1 cellular context compared by ENCODE assay signal in genomic region chrX:68828740-68829593, GRCh38.
A peak's percentile ranks its signal among the peaks of the same experiment; 100 is the strongest.
TF ChIP-seq lines count a peak whose summit lies in the region.

TSS of gene EFNB1 (plus strand) at chrX:68829021. CDS start at chrX:68829777, 756 bp downstream.

TF ChIP-seq in HepG2, 621 proteins besides CTCF, POLR2A, EP300 and RAD21 (continued from another document and continues in another):
- TF ChIP-seq ZNF280D (CRISPR knock-in tag; IDR thresholded peaks at IDR 0.05) (no peak), NKX3-1 (CRISPR knock-in tag; IDR thresholded peaks at IDR 0.05) (0 out of 2 replicates have a peak, but pooled peaks have one; percentile 44), CEBPG (CRISPR knock-in tag; IDR thresholded peaks at IDR 0.05) (peak; percentile 47; the same call in 1 of the 2 replicates), ELF1 (CRISPR knock-in tag; IDR thresholded peaks at IDR 0.05) (peak; percentile 53), GLMP (CRISPR knock-in tag; IDR thresholded peaks at IDR 0.05; ENCODE audit: borderline replicate concordance) (no peak), HNF1B (CRISPR knock-in tag; IDR thresholded peaks at IDR 0.05) (no peak), NFIB (CRISPR knock-in tag; IDR thresholded peaks at IDR 0.05; ENCODE audit: borderline replicate concordance) (no peak), DR1 (CRISPR knock-in tag; IDR thresholded peaks at IDR 0.05) (peak; percentile 96), ZBTB39 (CRISPR knock-in tag; IDR thresholded peaks at IDR 0.05) (no peak), ARNT2 (CRISPR knock-in tag; IDR thresholded peaks at IDR 0.05; ENCODE audit: low read depth) (peak; percentile 40; the same call in 1 of the 2 replicates), TOPORS (CRISPR knock-in tag; IDR thresholded peaks at IDR 0.05) (no peak), ZNF335 (CRISPR knock-in tag; IDR thresholded peaks at IDR 0.05) (peak; percentile 100), FOXC1 (CRISPR knock-in tag; IDR thresholded peaks at IDR 0.05; ENCODE audit: borderline replicate concordance) (0 out of 2 replicates have a peak, but pooled peaks have one; percentile 33), ZNF746 (CRISPR knock-in tag; IDR thresholded peaks at IDR 0.05) (0 out of 2 replicates have a peak, but pooled peaks have one; percentile 26), MXD4 (CRISPR knock-in tag; IDR thresholded peaks at IDR 0.05) (no peak), THAP9 (CRISPR knock-in tag; IDR thresholded peaks at IDR 0.05; ENCODE audit: borderline replicate concordance) (no peak), NR2F2 (IDR thresholded peaks at IDR 0.05; ENCODE audit: borderline replicate concordance, low read depth) (no peak), FOXK1 (CRISPR knock-in tag; IDR thresholded peaks at IDR 0.05; ENCODE audit: borderline replicate concordance, low read depth) (no peak), ZNF446 (CRISPR knock-in tag; IDR thresholded peaks at IDR 0.05) (no peak), ZSCAN29 (CRISPR knock-in tag; conservative IDR thresholded peaks at IDR 0.05) (peak; percentile 99), HNF4A (CRISPR knock-in tag; IDR thresholded peaks at IDR 0.05) (no peak), SALL1 (CRISPR knock-in tag; IDR thresholded peaks at IDR 0.05) (peak; percentile 47), ZMYM4 (CRISPR knock-in tag; IDR thresholded peaks at IDR 0.05) (peak; percentile 80), ZFY (CRISPR knock-in tag; IDR thresholded peaks at IDR 0.05) (0 out of 2 replicates have a peak, but pooled peaks have one; percentile 17), RNF2 (conservative IDR thresholded peaks at IDR 0.05; ENCODE audit: low read depth) (peak; percentile 68), CSRNP1 (CRISPR knock-in tag; IDR thresholded peaks at IDR 0.05) (0 out of 2 replicates have a peak, but pooled peaks have one; percentile 65), RBM39 (IDR thresholded peaks at IDR 0.05; ENCODE audit: low read depth, low read length, poor library complexity, severe bottlenecking) (peak; percentile 51), ZNF790 (CRISPR knock-in tag; IDR thresholded peaks at IDR 0.05; ENCODE audit: borderline replicate concordance) (0 out of 2 replicates have a peak, but pooled peaks have one; percentile 37), ZNF235 (CRISPR knock-in tag; IDR thresholded peaks at IDR 0.05; ENCODE audit: borderline replicate concordance) (no peak), RXRA (CRISPR knock-in tag; IDR thresholded peaks at IDR 0.05) (peak; percentile 18; the same call in 1 of the 2 replicates), MXI1 (IDR thresholded peaks at IDR 0.05; ENCODE audit: borderline replicate concordance, low read depth, low read length) (peak; percentile 17; the same call in 1 of the 3 replicates), CEBPB (IDR thresholded peaks at IDR 0.05; ENCODE audit: borderline replicate concordance, low read depth, low read length) (0 out of 2 replicates have a peak, but pooled peaks have one; percentile 36), MTA1 (CRISPR knock-in tag; IDR thresholded peaks at IDR 0.05; ENCODE audit: borderline replicate concordance) (no peak), BORCS8-MEF2B (CRISPR knock-in tag; IDR thresholded peaks at IDR 0.05) (peak; percentile 25; the same call in 1 of the 2 replicates)
- TF ChIP-seq, protein P1, sequence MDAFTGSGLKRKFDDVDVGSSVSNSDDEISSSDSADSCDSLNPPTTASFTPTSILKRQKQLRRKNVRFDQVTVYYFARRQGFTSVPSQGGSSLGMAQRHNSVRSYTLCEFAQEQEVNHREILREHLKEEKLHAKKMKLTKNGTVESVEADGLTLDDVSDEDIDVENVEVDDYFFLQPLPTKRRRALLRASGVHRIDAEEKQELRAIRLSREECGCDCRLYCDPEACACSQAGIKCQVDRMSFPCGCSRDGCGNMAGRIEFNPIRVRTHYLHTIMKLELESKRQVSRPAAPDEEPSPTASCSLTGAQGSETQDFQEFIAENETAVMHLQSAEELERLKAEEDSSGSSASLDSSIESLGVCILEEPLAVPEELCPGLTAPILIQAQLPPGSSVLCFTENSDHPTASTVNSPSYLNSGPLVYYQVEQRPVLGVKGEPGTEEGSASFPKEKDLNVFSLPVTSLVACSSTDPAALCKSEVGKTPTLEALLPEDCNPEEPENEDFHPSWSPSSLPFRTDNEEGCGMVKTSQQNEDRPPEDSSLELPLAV (CRISPR knock-in tag; conservative IDR thresholded peaks at IDR 0.05; ENCODE audit: low read depth): no peak
- TF ChIP-seq, protein P2, sequence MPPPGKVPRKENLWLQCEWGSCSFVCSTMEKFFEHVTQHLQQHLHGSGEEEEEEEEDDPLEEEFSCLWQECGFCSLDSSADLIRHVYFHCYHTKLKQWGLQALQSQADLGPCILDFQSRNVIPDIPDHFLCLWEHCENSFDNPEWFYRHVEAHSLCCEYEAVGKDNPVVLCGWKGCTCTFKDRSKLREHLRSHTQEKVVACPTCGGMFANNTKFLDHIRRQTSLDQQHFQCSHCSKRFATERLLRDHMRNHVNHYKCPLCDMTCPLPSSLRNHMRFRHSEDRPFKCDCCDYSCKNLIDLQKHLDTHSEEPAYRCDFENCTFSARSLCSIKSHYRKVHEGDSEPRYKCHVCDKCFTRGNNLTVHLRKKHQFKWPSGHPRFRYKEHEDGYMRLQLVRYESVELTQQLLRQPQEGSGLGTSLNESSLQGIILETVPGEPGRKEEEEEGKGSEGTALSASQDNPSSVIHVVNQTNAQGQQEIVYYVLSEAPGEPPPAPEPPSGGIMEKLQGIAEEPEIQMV (CRISPR knock-in tag; IDR thresholded peaks at IDR 0.05; ENCODE audit: low read depth): 0 out of 2 replicates have a peak, but pooled peaks have one; percentile 56
- TF ChIP-seq, protein P3, sequence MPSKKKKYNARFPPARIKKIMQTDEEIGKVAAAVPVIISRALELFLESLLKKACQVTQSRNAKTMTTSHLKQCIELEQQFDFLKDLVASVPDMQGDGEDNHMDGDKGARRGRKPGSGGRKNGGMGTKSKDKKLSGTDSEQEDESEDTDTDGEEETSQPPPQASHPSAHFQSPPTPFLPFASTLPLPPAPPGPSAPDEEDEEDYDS (CRISPR knock-in tag; IDR thresholded peaks at IDR 0.05): peak; percentile 99
- TF ChIP-seq, protein P4, sequence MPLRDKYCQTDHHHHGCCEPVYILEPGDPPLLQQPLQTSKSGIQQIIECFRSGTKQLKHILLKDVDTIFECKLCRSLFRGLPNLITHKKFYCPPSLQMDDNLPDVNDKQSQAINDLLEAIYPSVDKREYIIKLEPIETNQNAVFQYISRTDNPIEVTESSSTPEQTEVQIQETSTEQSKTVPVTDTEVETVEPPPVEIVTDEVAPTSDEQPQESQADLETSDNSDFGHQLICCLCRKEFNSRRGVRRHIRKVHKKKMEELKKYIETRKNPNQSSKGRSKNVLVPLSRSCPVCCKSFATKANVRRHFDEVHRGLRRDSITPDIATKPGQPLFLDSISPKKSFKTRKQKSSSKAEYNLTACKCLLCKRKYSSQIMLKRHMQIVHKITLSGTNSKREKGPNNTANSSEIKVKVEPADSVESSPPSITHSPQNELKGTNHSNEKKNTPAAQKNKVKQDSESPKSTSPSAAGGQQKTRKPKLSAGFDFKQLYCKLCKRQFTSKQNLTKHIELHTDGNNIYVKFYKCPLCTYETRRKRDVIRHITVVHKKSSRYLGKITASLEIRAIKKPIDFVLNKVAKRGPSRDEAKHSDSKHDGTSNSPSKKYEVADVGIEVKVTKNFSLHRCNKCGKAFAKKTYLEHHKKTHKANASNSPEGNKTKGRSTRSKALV (CRISPR knock-in tag; IDR thresholded peaks at IDR 0.05): peak; percentile 55; the same call in 1 of the 2 replicates
